Comparison of ENCODE assay signal across 11 cellular contexts in the genomic region with DNA sequence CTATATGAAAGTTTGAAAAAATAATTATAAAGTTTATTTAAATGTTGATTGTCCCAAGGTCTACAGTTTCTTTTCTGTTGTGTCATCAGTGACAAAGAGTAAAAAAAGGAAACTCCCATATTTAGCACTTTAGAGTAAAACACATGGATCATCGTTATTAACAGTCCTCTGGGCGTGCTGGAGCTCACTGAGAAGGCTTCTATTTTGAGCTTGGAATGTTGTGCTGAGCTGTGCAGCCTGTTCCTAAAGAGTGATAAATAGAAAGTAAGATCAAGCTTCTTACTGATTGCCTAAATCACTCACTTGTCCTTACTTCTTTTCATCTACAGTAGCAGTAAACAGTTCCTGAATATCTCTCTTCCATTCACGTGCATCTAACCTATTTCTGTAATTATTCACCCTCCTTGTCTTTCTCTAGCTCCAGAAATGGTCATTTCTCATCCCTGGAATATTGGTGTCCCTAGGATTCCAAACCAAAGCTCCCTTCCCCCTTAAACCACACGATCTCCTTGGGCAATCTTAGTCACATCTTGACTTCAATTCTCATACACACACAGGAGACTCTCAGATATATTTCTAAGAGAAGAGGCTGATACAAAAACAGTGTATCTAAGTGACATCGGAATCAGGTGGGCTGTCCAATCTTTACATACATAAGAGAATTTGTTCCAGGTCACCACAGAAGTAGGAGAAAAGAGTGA. TPM values are rescaled to one million over a fixed set of nuclear protein-coding genes. Genes with fewer than 3 reads are reported as not detected.
DNase-seq lines count a peak whose midpoint lies in the region; ATAC-seq and TF ChIP-seq lines count a peak whose summit lies in the region.
"Had no signal": no experiment of that assay in that cellular context is flagged by ENCODE, and none has a peak within 500 bp of the region (broad histone marks: within the 10 kb centered on the region; RNA-seq: fewer than 3 reads in every experiment).

No MANE protein-coding gene starts in this region.

- no peak overlapping the region for H2BK12ac ChIP-seq in mesenchymal stem cell (ENCODE audit: low read length in 2 of 2)

- no peak overlapping the region for H3K14ac ChIP-seq in mesenchymal stem cell (ENCODE audit: low read length in 2 of 2)

- H3K4me1 Mint-ChIP-seq in activated naive CD4-positive, alpha-beta T cell treated with anti-CD3 and anti-CD28 coated beads, Interleukin-2, amount 10 ng/mL, durations not matched to agents 7 days and 5 days: peaks cover 77% of the 10 kb centered on the region
- H3K4me1 Mint-ChIP-seq in type B pancreatic cell (ENCODE audit: unreplicated experiment): peaks cover 32% of the 10 kb centered on the region
- H3K4me1 Mint-ChIP-seq in CD14-positive monocyte: peaks cover 35% of the 10 kb centered on the region

- no peak overlapping the region for H2BK15ac ChIP-seq in mesenchymal stem cell (ENCODE audit: low read depth, poor library complexity, severe bottlenecking)

- no peak overlapping the region for H2BK120ac ChIP-seq in mesenchymal stem cell (ENCODE audit: low read depth, low read length)

- peak overlapping the region in 1 of 2 experiments; percentile 52 for H3K4me3 ChIP-seq in mesenchymal stem cell (ENCODE audit: insufficient read depth in 1 of 2, low read depth in 1 of 2, low read length in 2 of 2)
- H3K4me3 ChIP-seq in coronary artery: no peak overlapping the region
- H3K4me3 ChIP-seq: BLaER1 treated with 17β-estradiol and CSF1 and Interleukin-3, amounts not matched to agents 10 nM and 100 nM; GM12878; MG63 had no signal

- H3K4me3 Mint-ChIP-seq in activated naive CD4-positive, alpha-beta T cell treated with anti-CD3 and anti-CD28 coated beads, Interleukin-2, amount 10 ng/mL, durations not matched to agents 7 days and 5 days: peak overlapping the region; percentile 40
- H3K4me3 Mint-ChIP-seq in type B pancreatic cell (peak overlapping the region; percentile 18), CD14-positive monocyte (no peak overlapping the region)

- DNase-seq in activated naive CD4-positive, alpha-beta T cell treated with anti-CD3 and anti-CD28 coated beads, Interleukin-2, amount 10 ng/mL, durations not matched to agents 7 days and 5 days: no peak
- DNase-seq in activated naive CD4-positive, alpha-beta T cell (lab: John Stamatoyannopoulos, UW): no peak
- DNase-seq in activated naive CD4-positive, alpha-beta T cell treated with anti-CD3 and anti-CD28 coated beads, Interleukin-2, amount 50 U/mL, for 72 hours (ENCODE audit: low spot score in 2 of 2): no peak
- peak; percentile 72 for DNase-seq in mesenchymal stem cell
- no peak for DNase-seq in type B pancreatic cell (ENCODE audit: extremely low spot score, unreplicated experiment)
- DNase-seq in coronary artery (ENCODE audit: low spot score): no peak
- no peak for DNase-seq in CD14-positive monocyte (ENCODE audit: low spot score)
- DNase-seq: MG63 had no signal

- intact Hi-C loops in CD14-positive monocyte (cut with micrococcal nuclease): no loop called here

- no peak overlapping the region for H4K8ac ChIP-seq in mesenchymal stem cell (ENCODE audit: low read length)

- H3K27me3 Mint-ChIP-seq in activated naive CD4-positive, alpha-beta T cell treated with anti-CD3 and anti-CD28 coated beads, Interleukin-2, amount 10 ng/mL, durations not matched to agents 7 days and 5 days: no peaks in the 10 kb centered on the region
- H3K27me3 Mint-ChIP-seq in type B pancreatic cell: no peaks in the 10 kb centered on the region
- peaks cover 0 to 5% (median 2%) of the 10 kb centered on the region in 3 donors for H3K27me3 Mint-ChIP-seq in CD14-positive monocyte (ENCODE audit: low read depth in 3 of 3)

- TF ChIP-seq CTCF in type B pancreatic cell (conservative IDR thresholded peaks at IDR 0.05): no peak
- no peak for TF ChIP-seq CTCF in coronary artery (IDR thresholded peaks at IDR 0.05)
- TF ChIP-seq CTCF in CD14-positive monocyte (IDR thresholded peaks at IDR 0.05): no peak

- CTCF ChIA-PET in activated naive CD4-positive, alpha-beta T cell treated with anti-CD3 and anti-CD28 coated beads, Interleukin-2, amount 10 ng/mL, durations not matched to agents 7 days and 5 days (lab: Charles Lee): interaction anchor here (0.6 to 2.3 kb wide), 6 partner anchors 11 to 98 kb away, joined by 3 to 7 read pairs (median 4); a partner anchor contains a TSS

- H3K4me2 ChIP-seq in mesenchymal stem cell (ENCODE audit: low read length, poor library complexity, severe bottlenecking): no peak overlapping the region

- H3K9me3 Mint-ChIP-seq in activated naive CD4-positive, alpha-beta T cell treated with anti-CD3 and anti-CD28 coated beads, Interleukin-2, amount 10 ng/mL, durations not matched to agents 7 days and 5 days: peaks cover 11% of the 10 kb centered on the region
- H3K9me3 Mint-ChIP-seq in activated naive CD4-positive, alpha-beta T cell treated with anti-CD3 and anti-CD28 coated beads, Interleukin-2, amount 50 U/mL, for 72 hours: no peaks in the 10 kb centered on the region
- H3K9me3 Mint-ChIP-seq in type B pancreatic cell: no peaks in the 10 kb centered on the region
- peaks cover 0 to 12% (median 9%) of the 10 kb centered on the region in 7 donors for H3K9me3 Mint-ChIP-seq in CD14-positive monocyte

- WGBS in mesenchymal stem cell: 44% methylated on average over 2 of the region's 5 CpGs

- H3K27ac ChIP-seq in mesenchymal stem cell (ENCODE audit: low read length, poor library complexity, severe bottlenecking) (no peak overlapping the region), coronary artery (no peak overlapping the region)
- H3K27ac ChIP-seq: BLaER1 treated with 17β-estradiol and CSF1 and Interleukin-3, amounts not matched to agents 10 nM and 100 nM had no signal

- H2AFZ ChIP-seq in mesenchymal stem cell (ENCODE audit: low read depth, low read length): no peak overlapping the region

- H3K79me1 ChIP-seq in mesenchymal stem cell (replicated peaks; ENCODE audit: low read length, poor library complexity, severe bottlenecking): no peaks in the 10 kb centered on the region

- H3K4ac ChIP-seq in mesenchymal stem cell (ENCODE audit: low read depth in 1 of 2, low read length in 2 of 2): no peak overlapping the region

- no peak overlapping the region for H4K91ac ChIP-seq in mesenchymal stem cell (ENCODE audit: low read length)

- no peak overlapping the region for H2AK5ac ChIP-seq in mesenchymal stem cell (ENCODE audit: low read length, severe bottlenecking)

- no peaks in the 10 kb centered on the region for H3K9me3 ChIP-seq in mesenchymal stem cell (ENCODE audit: control insufficient read depth, low read length)
- H3K9me3 ChIP-seq: MG63 had no signal

- H3K27me3 ChIP-seq in mesenchymal stem cell (ENCODE audit: control insufficient read depth in 1 of 2, insufficient read depth in 1 of 2, low read length in 2 of 2): no peaks in the 10 kb centered on the region
- H3K27me3 ChIP-seq: BLaER1 treated with 17β-estradiol and CSF1 and Interleukin-3, amounts not matched to agents 10 nM and 100 nM; MG63 had no signal

- peak overlapping the region; percentile 73 for H3K27ac Mint-ChIP-seq in activated naive CD4-positive, alpha-beta T cell treated with anti-CD3 and anti-CD28 coated beads, Interleukin-2, amount 10 ng/mL, durations not matched to agents 7 days and 5 days
- peak overlapping the region; percentile 2 to 37 for H3K27ac Mint-ChIP-seq in activated naive CD4-positive, alpha-beta T cell treated with anti-CD3 and anti-CD28 coated beads, Interleukin-2, amount 50 U/mL, for 72 hours
- H3K27ac Mint-ChIP-seq in type B pancreatic cell (peak overlapping the region; percentile 74), CD14-positive monocyte (no peak overlapping the region)

- no peak overlapping the region for H3K23ac ChIP-seq in mesenchymal stem cell (ENCODE audit: low read length in 2 of 2)

- no peak overlapping the region for H2BK5ac ChIP-seq in mesenchymal stem cell (ENCODE audit: low read depth, low read length, poor library complexity, severe bottlenecking)

- peaks cover 87% of the 10 kb centered on the region for H3K36me3 Mint-ChIP-seq in activated naive CD4-positive, alpha-beta T cell treated with anti-CD3 and anti-CD28 coated beads, Interleukin-2, amount 10 ng/mL, durations not matched to agents 7 days and 5 days
- H3K36me3 Mint-ChIP-seq in activated naive CD4-positive, alpha-beta T cell treated with anti-CD3 and anti-CD28 coated beads, Interleukin-2, amount 50 U/mL, for 72 hours: peaks cover 38 to 74% of the 10 kb centered on the region in 2 donors
- H3K36me3 Mint-ChIP-seq in type B pancreatic cell (no peaks in the 10 kb centered on the region), CD14-positive monocyte (peaks cover 46 to 69% of the 10 kb centered on the region in 2 donors)

- no peaks in the 10 kb centered on the region for H3K4me1 ChIP-seq in mesenchymal stem cell (ENCODE audit: control insufficient read depth, insufficient read depth, low read depth, low read length)

- peak overlapping the region; percentile 31 for H3K9ac ChIP-seq in mesenchymal stem cell (ENCODE audit: low read length)
- H3K9ac ChIP-seq: BLaER1 treated with 17β-estradiol and CSF1 and Interleukin-3, amounts not matched to agents 10 nM and 100 nM had no signal

- no peaks in the 10 kb centered on the region for H3K36me3 ChIP-seq in mesenchymal stem cell (ENCODE audit: control insufficient read depth in 1 of 2, insufficient read depth in 2 of 2, low read depth in 1 of 2, low read length in 2 of 2)
- H3K36me3 ChIP-seq: BLaER1 treated with 17β-estradiol and CSF1 and Interleukin-3, amounts not matched to agents 10 nM and 100 nM; MG63 had no signal

- peak in 1 of 2 donors; percentile 19 for ATAC-seq in activated naive CD4-positive, alpha-beta T cell treated with anti-CD3 and anti-CD28 coated beads, Interleukin-2, amount 50 U/mL, for 72 hours
- ATAC-seq in GM21528 (IDR thresholded peaks at IDR 0.05; ENCODE audit: low FRiP score, unreplicated experiment): no peak
- ATAC-seq: GM12878 had no signal

- no peak overlapping the region for H3K18ac ChIP-seq in mesenchymal stem cell (ENCODE audit: low read depth in 1 of 2, low read length in 2 of 2)

RNA-seq across cellular contexts. Expression of a gene that starts 11.9 kb away (rescaled TPM):
- 100 to 1,000 TPM in 1 of 2 donors, 10 to 100 TPM in 1; 86.8 to 151 TPM for total RNA-seq in activated naive CD4-positive, alpha-beta T cell treated with anti-CD3 and anti-CD28 coated beads, Interleukin-2, amount 50 U/mL, for 72 hours
- polyA plus RNA-seq in mesenchymal stem cell (2013, experiment 1 of 2): 0.23 TPM
- 0.22 TPM for polyA plus RNA-seq in mesenchymal stem cell (2013, experiment 2 of 2)
- total RNA-seq in type B pancreatic cell (ENCODE audit: low replicate concordance): 0.45 and 0.56 TPM in 2 replicates
- 10 to 100 TPM in 1 of 2 donors, 1 to 10 TPM in 1; 9.8 to 16.9 TPM for polyA plus RNA-seq in CD14-positive monocyte

Comparison
In these comparisons a context has a peak if more than half of its experiments do, and no peak if none do; other contexts are left out.
1. H3K27ac Mint-ChIP-seq: peak in activated naive CD4-positive, alpha-beta T cell treated with anti-CD3 and anti-CD28 coated beads, Interleukin-2, amount 10 ng/mL, durations not matched to agents 7 days and 5 days (single experiment), activated naive CD4-positive, alpha-beta T cell treated with anti-CD3 and anti-CD28 coated beads, Interleukin-2, amount 50 U/mL, for 72 hours (2 of 2) and type B pancreatic cell (single experiment); none in CD14-positive monocyte (0 of 7).
2. H3K4me3 Mint-ChIP-seq: peak in activated naive CD4-positive, alpha-beta T cell treated with anti-CD3 and anti-CD28 coated beads, Interleukin-2, amount 10 ng/mL, durations not matched to agents 7 days and 5 days (single experiment) and type B pancreatic cell (single experiment); none in CD14-positive monocyte (0 of 2).
3. RNA of a gene that starts 11.9 kb away (total RNA-seq): 86.8 to 151 TPM in activated naive CD4-positive, alpha-beta T cell treated with anti-CD3 and anti-CD28 coated beads, Interleukin-2, amount 50 U/mL, for 72 hours; 0.45 to 0.56 TPM in type B pancreatic cell; every median in the first group is over 10 times any median in the second.